Comparison of ENCODE assay signal across 8 cellular contexts in the genomic region with DNA sequence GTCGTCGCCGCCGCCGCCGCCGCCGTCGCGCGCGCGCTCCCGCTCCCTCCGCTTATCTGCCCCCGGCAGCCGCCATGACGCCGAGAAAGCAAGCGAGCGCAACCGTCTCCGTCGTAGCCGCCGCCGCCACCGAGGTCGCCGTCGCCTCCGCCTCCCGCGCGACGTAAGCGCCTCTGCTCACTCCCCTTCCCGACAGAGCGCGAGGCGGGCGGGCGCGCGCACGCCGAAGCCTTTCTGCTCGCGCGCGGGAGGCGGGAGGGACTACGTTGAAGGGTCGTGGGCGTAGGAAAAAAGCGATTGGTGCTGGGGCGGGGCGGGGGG. TPM values are rescaled to one million over a fixed set of nuclear protein-coding genes. Genes with fewer than 3 reads are reported as not detected.
DNase-seq lines count a peak whose midpoint lies in the region; ATAC-seq and TF ChIP-seq lines count a peak whose summit lies in the region.

Gene CHD1, minus strand, starts transcription at position 206 of the 321 bp plus-strand sequence. CDS start 2,621 bp downstream, outside the sequence.

- peak; percentile 51 for DNase-seq in NCI-H2081 treated with DMSO at 0.1 percent for 48 hours (lab: John Stamatoyannopoulos, UW)
- DNase-seq in T-helper 9 cell = peak; percentile 89
- DNase-seq in astrocyte of the spinal cord (ENCODE audit: low read depth, low spot score) = peak; percentile 99
- DNase-seq in hypothalamus (lab: John Stamatoyannopoulos, UW) = peak in 46 of 51 donors; percentile 73 to 97 (median 92)
- DNase-seq in sigmoid colon = peak; percentile 98
- no peak for DNase-seq in islet precursor cell

- in situ Hi-C loops in astrocyte of the spinal cord (cut with HindIII; ENCODE audit: low sequenced_read_pairs) = no loop called here

- TF ChIP-seq EP300 in sigmoid colon (IDR thresholded peaks at IDR 0.05) = peak in 1 of 4 donors; percentile 58

- H3K27me3 ChIP-seq in sigmoid colon = no peaks in the 10 kb centered on the region

- intact Hi-C loops in sigmoid colon (cut with DNase I) = loop anchor here (2.0 to 5.0 kb wide), 2 partner anchors 156 to 1994 kb away; partner anchors contain the start of gene RGMB

- H3K9me3 ChIP-seq in sigmoid colon = no peaks in the 10 kb centered on the region

- TF ChIP-seq POLR2A in sigmoid colon (IDR thresholded peaks at IDR 0.05) = no peak

- H3K27ac ChIP-seq in sigmoid colon = peak within 1 kb of the TSS; percentile 99 to 100 (median 100)

- peaks cover 0 to 20% (median 4%) of the 10 kb centered on the region in 4 donors for H3K36me3 ChIP-seq in sigmoid colon

- peak within 1 kb of the TSS; percentile 78 for H3K4me3 ChIP-seq in astrocyte of the spinal cord (ENCODE audit: low read depth, low read length)
- peak within 1 kb of the TSS; percentile 78 to 86 (median 84) for H3K4me3 ChIP-seq in sigmoid colon

- ATAC-seq in GM18519 (IDR thresholded peaks at IDR 0.05; ENCODE audit: low FRiP score, unreplicated experiment) (peak; percentile 38), HG03025 (IDR thresholded peaks at IDR 0.05; ENCODE audit: low FRiP score, unreplicated experiment) (peak; percentile 55)

- TF ChIP-seq CTCF in astrocyte of the spinal cord (IDR thresholded peaks at IDR 0.05; ENCODE audit: low read depth, low read length) (no peak), sigmoid colon (IDR thresholded peaks at IDR 0.05) (no peak)

- H3K4me1 ChIP-seq in sigmoid colon = peaks cover 0 to 44% (median 26%) of the 10 kb centered on the region in 4 donors

- WGBS in sigmoid colon, 2 donors = 0 to 1% methylated on average over 58 of the region's 58 CpGs

RNA-seq across cellular contexts. Expression of gene CHD1, which starts in this region (rescaled TPM):
- total RNA-seq in sigmoid colon = 10 to 100 TPM; 38.2 to 73.3 (median 52.4) TPM
- polyA plus RNA-seq in sigmoid colon = 10 to 100 TPM; 13.9 to 24.0 (median 19.8) TPM
